Comparison of ENCODE assay signal across 19 cellular contexts in the genomic region with DNA sequence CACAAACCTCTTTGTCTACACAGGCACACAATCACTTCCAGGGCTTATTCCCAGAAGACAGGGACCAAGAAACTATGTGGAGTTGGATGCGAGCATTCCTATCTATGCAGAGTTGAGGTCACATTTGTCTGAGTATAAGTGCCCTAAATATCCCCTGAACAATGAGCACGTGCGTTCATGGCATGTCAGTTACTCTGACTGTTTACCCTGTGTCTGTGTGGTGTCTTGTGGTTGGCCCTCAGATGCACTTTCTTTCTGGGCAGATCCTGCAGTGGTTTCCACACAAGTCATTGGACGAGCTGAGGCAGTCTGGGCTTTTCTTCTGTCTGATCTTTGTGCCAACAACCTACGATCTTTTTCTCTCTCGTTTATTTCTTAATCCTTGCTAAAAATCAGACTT.
DNase-seq lines count a peak whose midpoint lies in the region; ATAC-seq and TF ChIP-seq lines count a peak whose summit lies in the region.
"Had no signal": no experiment of that assay in that cellular context is flagged by ENCODE, and none has a peak within 500 bp of the region (broad histone marks: within the 10 kb centered on the region; RNA-seq: fewer than 3 reads in every experiment).

No MANE protein-coding gene starts in this region.

- peak; percentile 27 to 33 for ATAC-seq in stimulated activated naive B cell treated with anti-CD40 and anti-IgM and Interleukin-4, amounts not matched to agents 10 μg/mL and 1 μg/mL and 100 μg/mL, for 72 hours (replicated peaks)
- ATAC-seq in HG02642 (IDR thresholded peaks at IDR 0.05; ENCODE audit: poor library complexity, unreplicated experiment), result no peak

- no peaks in the 10 kb centered on the region for H3K36me3 ChIP-seq in prostate gland
- H3K36me3 ChIP-seq: BLaER1, HAP-1 had no signal

- TF ChIP-seq CTCF in HFFc6 (IDR thresholded peaks at IDR 0.05) (no peak), choroid plexus epithelial cell (conservative IDR thresholded peaks at IDR 0.05; ENCODE audit: low read depth, low read length) (no peak), prostate gland (IDR thresholded peaks at IDR 0.05) (no peak)

- H3K9me3 Mint-ChIP-seq in HFFc6, result no peaks in the 10 kb centered on the region
- H3K9me3 Mint-ChIP-seq in stimulated activated naive B cell treated with anti-CD40 and anti-IgM and Interleukin-4, amounts not matched to agents 10 μg/mL and 1 μg/mL and 100 μg/mL, for 72 hours, result no peaks in the 10 kb centered on the region

- no peak overlapping the region for H3K27ac ChIP-seq in prostate gland
- H3K27ac ChIP-seq: BLaER1 had no signal

- 55% methylated on average over 6 of the region's 6 CpGs for WGBS in prostate gland

- no peaks in the 10 kb centered on the region for H3K9me3 ChIP-seq in prostate gland
- H3K9me3 ChIP-seq: BLaER1, HAP-1, testis had no signal

- no peak for DNase-seq in HFFc6
- DNase-seq in choroid plexus epithelial cell (ENCODE audit: low read depth), result peak; percentile 52
- DNase-seq in islet precursor cell, result peak; percentile 75
- DNase-seq in stimulated activated naive B cell treated with anti-CD40 and anti-IgM and Interleukin-4, amounts not matched to agents 10 μg/mL and 1 μg/mL and 100 μg/mL, for 72 hours, result no peak
- no peak for DNase-seq in prostate gland (ENCODE audit: low spot score)
- no peak for DNase-seq in NCI-H1694 (lab: John Stamatoyannopoulos, UW)
- DNase-seq in NOMO-1 treated with DMSO at 0.1 percent for 48 hours (lab: John Stamatoyannopoulos, UW; ENCODE audit: unreplicated experiment), result no peak
- DNase-seq: activated CD4-positive, alpha-beta T cell treated with anti-CD3 and anti-CD28 coated beads for 4 hours; activated naive CD4-positive, alpha-beta T cell treated with Interleukin-2 at 50 U/mL for 16 hours; DMS 273 treated with DMSO at 0.1 percent for 48 hours; naive B cell; NCI-H187 treated with DMSO at 0.1 percent for 48 hours; NCI-H446; SHP77; testis had no signal

- no peak overlapping the region for H3K4me3 ChIP-seq in choroid plexus epithelial cell (ENCODE audit: low read depth, low read length)
- no peak overlapping the region for H3K4me3 ChIP-seq in prostate gland
- H3K4me3 ChIP-seq: BLaER1, HAP-1, testis had no signal

- peaks cover 86% of the 10 kb centered on the region for H3K36me3 Mint-ChIP-seq in HFFc6 (ENCODE audit: low read depth)
- no peaks in the 10 kb centered on the region for H3K36me3 Mint-ChIP-seq in stimulated activated naive B cell treated with anti-CD40 and anti-IgM and Interleukin-4, amounts not matched to agents 10 μg/mL and 1 μg/mL and 100 μg/mL, for 72 hours
- H3K36me3 Mint-ChIP-seq: naive B cell had no signal

- H3K27ac Mint-ChIP-seq in HFFc6, result peak overlapping the region; percentile 60
- H3K27ac Mint-ChIP-seq in stimulated activated naive B cell treated with anti-CD40 and anti-IgM and Interleukin-4, amounts not matched to agents 10 μg/mL and 1 μg/mL and 100 μg/mL, for 72 hours, result no peak overlapping the region
- H3K27ac Mint-ChIP-seq: brain had no signal

- no peaks in the 10 kb centered on the region for H3K27me3 ChIP-seq in prostate gland (replicated peaks; ENCODE audit: insufficient read depth)
- H3K27me3 ChIP-seq: BLaER1, testis had no signal

- peaks cover 22% of the 10 kb centered on the region for H3K27me3 Mint-ChIP-seq in HFFc6 (ENCODE audit: insufficient read depth)
- no peaks in the 10 kb centered on the region for H3K27me3 Mint-ChIP-seq in stimulated activated naive B cell treated with anti-CD40 and anti-IgM and Interleukin-4, amounts not matched to agents 10 μg/mL and 1 μg/mL and 100 μg/mL, for 72 hours
- H3K27me3 Mint-ChIP-seq: brain, naive B cell had no signal

- H3K4me1 Mint-ChIP-seq in HFFc6 (ENCODE audit: low read depth), result peaks cover 51% of the 10 kb centered on the region
- peaks cover 2 to 6% of the 10 kb centered on the region in 2 donors for H3K4me1 Mint-ChIP-seq in stimulated activated naive B cell treated with anti-CD40 and anti-IgM and Interleukin-4, amounts not matched to agents 10 μg/mL and 1 μg/mL and 100 μg/mL, for 72 hours
- H3K4me1 Mint-ChIP-seq: naive B cell had no signal

- no peak overlapping the region for H3K4me3 Mint-ChIP-seq in HFFc6
- no peak overlapping the region for H3K4me3 Mint-ChIP-seq in stimulated activated naive B cell treated with anti-CD40 and anti-IgM and Interleukin-4, amounts not matched to agents 10 μg/mL and 1 μg/mL and 100 μg/mL, for 72 hours
- H3K4me3 Mint-ChIP-seq: brain, naive B cell had no signal

- no peaks in the 10 kb centered on the region for H3K4me1 ChIP-seq in prostate gland (replicated peaks)
- H3K4me1 ChIP-seq: BLaER1, HAP-1, testis had no signal

- TF ChIP-seq POLR2A in prostate gland (IDR thresholded peaks at IDR 0.05), result no peak

- intact Hi-C loops in prostate gland (cut with DNase I), result no loop called here

Comparison
In these comparisons a context has a peak if more than half of its experiments do, and no peak if none do; other contexts are left out.
1. DNase-seq: peak in choroid plexus epithelial cell (single experiment) and islet precursor cell (single experiment); none in HFFc6 (single experiment), stimulated activated naive B cell treated with anti-CD40 and anti-IgM and Interleukin-4, amounts not matched to agents 10 μg/mL and 1 μg/mL and 100 μg/mL, for 72 hours (single experiment), prostate gland (single experiment), NCI-H1694 (single experiment) and NOMO-1 treated with DMSO at 0.1 percent for 48 hours (single experiment).